Comparison of ENCODE assay signal across 10 cellular contexts in genomic region chr11:86741489-86742435, GRCh38. TPM values are rescaled to one million over a fixed set of nuclear protein-coding genes. Genes with fewer than 3 reads are reported as not detected.
DNase-seq lines count a peak whose midpoint lies in the region; ATAC-seq, FAIRE-seq and TF ChIP-seq lines count a peak whose summit lies in the region.
"Had no signal": no experiment of that assay in that cellular context is flagged by ENCODE, and none has a peak within 500 bp of the region (broad histone marks: within the 10 kb centered on the region; RNA-seq: fewer than 3 reads in every experiment).

No MANE protein-coding gene starts in this region.

- no peak overlapping the region for H3K4me3 ChIP-seq in RWPE2 (ENCODE audit: severe bottlenecking)
- no peak overlapping the region for H3K4me3 ChIP-seq in esophagus squamous epithelium
- no peak overlapping the region for H3K4me3 ChIP-seq in pancreas

- intact Hi-C loops in esophagus squamous epithelium (cut with DNase I), result no loop called here
- intact Hi-C loops in pancreas (cut with DNase I), result no loop called here

- H3K27me3 ChIP-seq in RWPE2 (ENCODE audit: insufficient read depth, poor library complexity, severe bottlenecking) (no peaks in the 10 kb centered on the region), esophagus squamous epithelium (no peaks in the 10 kb centered on the region), pancreas (no peaks in the 10 kb centered on the region)

- no peak for TF ChIP-seq POLR2A in esophagus squamous epithelium (IDR thresholded peaks at IDR 0.05)

- H3K4me1 Mint-ChIP-seq in natural killer cell treated with Interleukin-12 subunit alpha and Interleukin-12 subunit beta and Interleukin-15 and Interleukin-18, amount 100 ng/mL, for 72 hours (ENCODE audit: low read depth in 2 of 2), result peaks cover 7 to 11% of the 10 kb centered on the region in 2 donors
- no peaks in the 10 kb centered on the region for H3K4me1 Mint-ChIP-seq in naive thymus-derived CD8-positive, alpha-beta T cell

- WGBS in esophagus squamous epithelium, 2 donors, result 78 to 93% methylated on average over 2 to 3 of the region's 3 CpGs
- 90 to 93% methylated on average over 3 of the region's 3 CpGs for WGBS in pancreas, 2 donors

- H3K9me3 Mint-ChIP-seq in natural killer cell treated with Interleukin-12 subunit alpha and Interleukin-12 subunit beta and Interleukin-15 and Interleukin-18, amount 100 ng/mL, for 72 hours, result no peaks in the 10 kb centered on the region
- peaks cover 0 to 2% (median 0%) of the 10 kb centered on the region in 9 donors for H3K9me3 Mint-ChIP-seq in naive thymus-derived CD8-positive, alpha-beta T cell

- no peak for TF ChIP-seq CTCF in RWPE2 (IDR thresholded peaks at IDR 0.05; ENCODE audit: poor library complexity, severe bottlenecking)
- TF ChIP-seq CTCF in esophagus squamous epithelium (IDR thresholded peaks at IDR 0.05), result no peak
- TF ChIP-seq CTCF in pancreas (IDR thresholded peaks at IDR 0.05), result no peak

- no peaks in the 10 kb centered on the region for H3K9me3 ChIP-seq in RWPE2 (ENCODE audit: severe bottlenecking)
- no peaks in the 10 kb centered on the region for H3K9me3 ChIP-seq in esophagus squamous epithelium
- no peaks in the 10 kb centered on the region for H3K9me3 ChIP-seq in pancreas

- no peak for FAIRE-seq in pancreas (lab: Jason Lieb, UNC)

- peak overlapping the region; percentile 99 for H3K27ac ChIP-seq in RWPE2 (ENCODE audit: poor library complexity, severe bottlenecking)
- H3K27ac ChIP-seq in esophagus squamous epithelium, result peak overlapping the region; percentile 78 to 94 (median 90)
- peak overlapping the region; percentile 61 to 88 (median 64) for H3K27ac ChIP-seq in pancreas

- H3K4me1 ChIP-seq in RWPE2 (ENCODE audit: insufficient read depth, poor library complexity, severe bottlenecking) (peaks cover 59% of the 10 kb centered on the region), esophagus squamous epithelium (peaks cover 23 to 74% (median 53%) of the 10 kb centered on the region in 3 donors), pancreas (peaks cover 0 to 14% (median 0%) of the 10 kb centered on the region in 3 donors)

- no peak overlapping the region for H3K4me3 Mint-ChIP-seq in natural killer cell treated with Interleukin-12 subunit alpha and Interleukin-12 subunit beta and Interleukin-15 and Interleukin-18, amount 100 ng/mL, for 72 hours
- no peak overlapping the region for H3K4me3 Mint-ChIP-seq in naive thymus-derived CD8-positive, alpha-beta T cell
- H3K4me3 Mint-ChIP-seq: activated naive CD8-positive, alpha-beta T cell had no signal

- peak; percentile 98 for DNase-seq in DMS53 (lab: John Stamatoyannopoulos, UW)
- DNase-seq in RWPE2 (ENCODE audit: low spot score), result no peak
- DNase-seq in esophagus squamous epithelium (lab: John Stamatoyannopoulos, UW), result no peak
- no peak for DNase-seq in pancreas
- no peak for DNase-seq in Ammon's horn (ENCODE audit: low spot score)
- DNase-seq in natural killer cell treated with Interleukin-12 subunit alpha and Interleukin-12 subunit beta and Interleukin-15 and Interleukin-18, amount 100 ng/mL, for 72 hours (ENCODE audit: low spot score), result no peak
- DNase-seq in NCI-H748 (lab: John Stamatoyannopoulos, UW; ENCODE audit: unreplicated experiment), result no peak
- no peak for DNase-seq in naive thymus-derived CD8-positive, alpha-beta T cell
- DNase-seq: RPMI8226 had no signal

- H3K27me3 Mint-ChIP-seq in natural killer cell treated with Interleukin-12 subunit alpha and Interleukin-12 subunit beta and Interleukin-15 and Interleukin-18, amount 100 ng/mL, for 72 hours, result no peaks in the 10 kb centered on the region
- H3K27me3 Mint-ChIP-seq in naive thymus-derived CD8-positive, alpha-beta T cell, result peaks cover 0 to 9% (median 1%) of the 10 kb centered on the region in 5 donors

- POLR2A ChIA-PET in naive thymus-derived CD8-positive, alpha-beta T cell (lab: Charles Lee), result no interaction called here

- H3K36me3 Mint-ChIP-seq in natural killer cell treated with Interleukin-12 subunit alpha and Interleukin-12 subunit beta and Interleukin-15 and Interleukin-18, amount 100 ng/mL, for 72 hours, result no peaks in the 10 kb centered on the region
- no peaks in the 10 kb centered on the region for H3K36me3 Mint-ChIP-seq in naive thymus-derived CD8-positive, alpha-beta T cell
- H3K36me3 Mint-ChIP-seq: activated naive CD8-positive, alpha-beta T cell had no signal

- ATAC-seq in RWPE2 (ENCODE audit: low read depth) (peak; percentile 67), pancreas (peak in 3 of 4 donors; percentile 22 to 58 (median 50))
- ATAC-seq in natural killer cell treated with Interleukin-12 subunit alpha and Interleukin-12 subunit beta and Interleukin-15 and Interleukin-18, amount 100 ng/mL, for 72 hours, result no peak
- ATAC-seq in naive thymus-derived CD8-positive, alpha-beta T cell, result no peak

- H3K36me3 ChIP-seq in RWPE2 (ENCODE audit: low read depth) (no peaks in the 10 kb centered on the region), esophagus squamous epithelium (no peaks in the 10 kb centered on the region), pancreas (no peaks in the 10 kb centered on the region)

- no peak overlapping the region for H3K27ac Mint-ChIP-seq in natural killer cell treated with Interleukin-12 subunit alpha and Interleukin-12 subunit beta and Interleukin-15 and Interleukin-18, amount 100 ng/mL, for 72 hours
- no peak overlapping the region for H3K27ac Mint-ChIP-seq in naive thymus-derived CD8-positive, alpha-beta T cell
- H3K27ac Mint-ChIP-seq: activated naive CD8-positive, alpha-beta T cell had no signal

RNA-seq across cellular contexts. Expression of gene PRSS23, which starts 58.6 kb away (rescaled TPM):
- total RNA-seq in esophagus squamous epithelium, result 10 to 100 TPM in 2 of 4 donors, 1 to 10 TPM in 2; 2.9 to 20.6 (median 9.4) TPM
- total RNA-seq in pancreas, result 10 to 100 TPM in 5 of 6 donors, 1 to 10 TPM in 1; 6.0 to 29.4 (median 12.7) TPM
- polyA plus RNA-seq in pancreas, result 10 to 100 TPM in 1 of 2 donors, 1 to 10 TPM in 1; 4.4 to 11.4 TPM
- 1 to 10 TPM in 1 of 2 donors, under 1 TPM in 1; 0.95 to 3.4 TPM for total RNA-seq in natural killer cell treated with Interleukin-12 subunit alpha and Interleukin-12 subunit beta and Interleukin-15 and Interleukin-18, amount 100 ng/mL, for 72 hours
- total RNA-seq in naive thymus-derived CD8-positive, alpha-beta T cell, result under 1 TPM in 1 of 2 experiments, not detected in 1; 0.11 TPM
- polyA plus RNA-seq in naive thymus-derived CD8-positive, alpha-beta T cell, result 10 to 100 TPM in 1 of 3 donors, under 1 TPM in 2; 0.23 to 17.6 (median 0.49) TPM

Comparison
In these comparisons a context has a peak if more than half of its experiments do, and no peak if none do; other contexts are left out.
1. ATAC-seq: peak in RWPE2 (single experiment) and pancreas (3 of 4); none in natural killer cell treated with Interleukin-12 subunit alpha and Interleukin-12 subunit beta and Interleukin-15 and Interleukin-18, amount 100 ng/mL, for 72 hours (0 of 2) and naive thymus-derived CD8-positive, alpha-beta T cell (0 of 2).
2. Peak in every context shown above with its lines, with median percentiles within 50 percentile points of each other: H3K27ac ChIP-seq.